In genomic region chr11:77127674-77127968, GRCh38 we compare ENCODE assay signal across 1 cellular context.
TF ChIP-seq lines count a peak whose summit lies in the region.

No MANE protein-coding gene starts in this region.

TF ChIP-seq in GM12878, 131 proteins besides CTCF, POLR2A, EP300 and RAD21 (continued from another document):
- TF ChIP-seq CBX5 (IDR thresholded peaks at IDR 0.05; ENCODE audit: low read depth) (no peak), IKZF1 (conservative IDR thresholded peaks at IDR 0.05) (no peak), PRDM15 (CRISPR knock-in tag; IDR thresholded peaks at IDR 0.05) (no peak), TCF12 (IDR thresholded peaks at IDR 0.05; ENCODE audit: low read depth, low read length) (no peak), BCL11A (IDR thresholded peaks at IDR 0.05; ENCODE audit: low read depth, low read length) (no peak), SREBF2 (IDR thresholded peaks at IDR 0.05; ENCODE audit: low read length) (no peak), BRCA1 (IDR thresholded peaks at IDR 0.05; ENCODE audit: low read depth, low read length) (no peak), SPI1 (IDR thresholded peaks at IDR 0.05; ENCODE audit: borderline replicate concordance, insufficient read depth, low read depth, low read length) (no peak), BMI1 (IDR thresholded peaks at IDR 0.05; ENCODE audit: borderline replicate concordance) (no peak), CREM (IDR thresholded peaks at IDR 0.05; ENCODE audit: low read depth) (no peak), GATAD2B (conservative IDR thresholded peaks at IDR 0.05; ENCODE audit: low read depth) (no peak), E2F8 (IDR thresholded peaks at IDR 0.05; ENCODE audit: low read depth, partially characterized antibody) (no peak), RBBP5 (conservative IDR thresholded peaks at IDR 0.05) (no peak), SMC3 (IDR thresholded peaks at IDR 0.05; ENCODE audit: borderline replicate concordance, low read length) (no peak)
